Comparison of ENCODE assay signal across 23 cellular contexts in genomic region chr18:3154214-3154613, GRCh38.
"Had no signal": no experiment of that assay in that cellular context is flagged by ENCODE, and none has a peak within 500 bp of the region (broad histone marks: within the 10 kb centered on the region; RNA-seq: fewer than 3 reads in every experiment).

No MANE protein-coding gene starts in this region.

- H3K4me1 ChIP-seq: uterus had no signal

- ATAC-seq: natural killer cell; stimulated activated naive CD8-positive, alpha-beta T cell treated with anti-CD3 and anti-CD28 coated beads, Interleukin-15, Interleukin-2, amounts not matched to agents 100 U/mL and 50 U/mL, for 24 hours had no signal

- H3K4me3 Mint-ChIP-seq: mesothelial cell of epicardium; naive B cell; natural killer cell; stimulated activated naive B cell treated with anti-CD40 and anti-IgM and Interleukin-4, amounts not matched to agents 10 μg/mL and 1 μg/mL and 100 μg/mL, for 72 hours; type B pancreatic cell had no signal

- H2AFZ ChIP-seq: hepatocyte had no signal

- H3K9me3 ChIP-seq: lower lobe of right lung, ovary, right atrium auricular region, stomach, suprapubic skin, thoracic aorta, tibial nerve, uterus had no signal

- H3K36me3 ChIP-seq: lower lobe of right lung, ovary, stomach, suprapubic skin, tibial nerve, uterus had no signal

- H3K36me3 Mint-ChIP-seq: mesothelial cell of epicardium; naive B cell; natural killer cell; stimulated activated naive B cell treated with anti-CD40 and anti-IgM and Interleukin-4, amounts not matched to agents 10 μg/mL and 1 μg/mL and 100 μg/mL, for 72 hours; type B pancreatic cell had no signal

- H3K27ac Mint-ChIP-seq: mesothelial cell of epicardium, naive B cell, natural killer cell, progenitor cell of endocrine pancreas, type B pancreatic cell had no signal

- H3K4me2 ChIP-seq: hepatocyte had no signal

- H3K79me2 ChIP-seq: hepatocyte had no signal

- DNase-seq: islet precursor cell; lower lobe of right lung; mesendoderm; naive B cell; natural killer cell; ovary; stimulated activated CD4-positive, alpha-beta T cell treated with anti-CD3 and anti-CD28 coated beads, Interleukin-12 subunit alpha, Interleukin-12 subunit beta, amount 100 ng/mL, for 4 hours; stimulated activated CD4-positive, alpha-beta T cell treated with anti-CD3 and anti-CD28 coated beads, Interleukin-15, amount 100 ng/mL, for 24 hours; stimulated activated CD4-positive, alpha-beta T cell treated with anti-CD3 and anti-CD28 coated beads, Interleukin-2, amount 100 ng/mL, for 24 hours; stimulated activated CD4-positive, alpha-beta T cell treated with anti-CD3 and anti-CD28 coated beads, Interleukin-4, amount 100 ng/mL, for 1 hour; stimulated activated naive B cell treated with anti-CD40 and anti-IgM and Interleukin-4, amounts not matched to agents 10 μg/mL and 1 μg/mL and 100 μg/mL, for 72 hours; stimulated activated naive CD8-positive, alpha-beta T cell treated with anti-CD3 and anti-CD28 coated beads, Interleukin-15, Interleukin-2, amounts not matched to agents 100 U/mL and 50 U/mL, for 24 hours; stomach; uterus had no signal

- H3K4me3 ChIP-seq: hepatocyte, lower lobe of right lung, ovary, right atrium auricular region, skin epidermis, stomach, suprapubic skin, thoracic aorta, tibial nerve, uterus had no signal

- H3K27ac ChIP-seq: hepatocyte, lower lobe of right lung, ovary, skin epidermis had no signal

- H3K9me3 Mint-ChIP-seq: mesothelial cell of epicardium; naive B cell; natural killer cell; stimulated activated naive B cell treated with anti-CD40 and anti-IgM and Interleukin-4, amounts not matched to agents 10 μg/mL and 1 μg/mL and 100 μg/mL, for 72 hours; type B pancreatic cell had no signal

- H3K27me3 Mint-ChIP-seq: naive B cell; stimulated activated naive B cell treated with anti-CD40 and anti-IgM and Interleukin-4, amounts not matched to agents 10 μg/mL and 1 μg/mL and 100 μg/mL, for 72 hours had no signal

- H3K4me1 Mint-ChIP-seq: naive B cell had no signal

- H3K27me3 ChIP-seq: hepatocyte, ovary, right atrium auricular region, stomach, suprapubic skin, tibial nerve, uterus had no signal
